6 cellular contexts compared by ENCODE assay signal in genomic region chr19:29769997-29770396, GRCh38.
"Had no signal": no experiment of that assay in that cellular context is flagged by ENCODE, and none has a peak within 500 bp of the region (broad histone marks: within the 10 kb centered on the region; RNA-seq: fewer than 3 reads in every experiment).

No MANE protein-coding gene starts in this region.

- H2AFZ ChIP-seq: GM23338 had no signal

- DNase-seq: H9, HCEC 1CT, HFFc6, KBM-7 had no signal

- H3K4me3 ChIP-seq: GM23338 had no signal

- H3K27ac ChIP-seq: HL-60 had no signal

- H3K4me2 ChIP-seq: GM23338 had no signal
